1 cellular context compared by ENCODE assay signal in genomic region chr2:22701761-22702160, GRCh38.
TF ChIP-seq lines count a peak whose summit lies in the region.

No MANE protein-coding gene starts in this region.

TF ChIP-seq in H1, 55 proteins besides CTCF, POLR2A, EP300 and RAD21 (continued from another document):
- no peak for TF ChIP-seq NRF1 (IDR thresholded peaks at IDR 0.05; ENCODE audit: low read depth, low read length)
- TF ChIP-seq NANOG (IDR thresholded peaks at IDR 0.05; ENCODE audit: insufficient read depth, low read depth, low read length, poor library complexity, severe bottlenecking): no peak
- TF ChIP-seq CREB1 (IDR thresholded peaks at IDR 0.05): no peak
- TF ChIP-seq E2F6 (IDR thresholded peaks at IDR 0.05): no peak
